In genomic region chr7:30740417-30741181, GRCh38 we compare ENCODE assay signal across 1 cellular context.
TF ChIP-seq lines count a peak whose summit lies in the region.

No MANE protein-coding gene starts in this region.

TF ChIP-seq in HepG2, 621 proteins besides CTCF, POLR2A, EP300 and RAD21 (continued from another document and continues in another):
- TF ChIP-seq, protein P1, sequence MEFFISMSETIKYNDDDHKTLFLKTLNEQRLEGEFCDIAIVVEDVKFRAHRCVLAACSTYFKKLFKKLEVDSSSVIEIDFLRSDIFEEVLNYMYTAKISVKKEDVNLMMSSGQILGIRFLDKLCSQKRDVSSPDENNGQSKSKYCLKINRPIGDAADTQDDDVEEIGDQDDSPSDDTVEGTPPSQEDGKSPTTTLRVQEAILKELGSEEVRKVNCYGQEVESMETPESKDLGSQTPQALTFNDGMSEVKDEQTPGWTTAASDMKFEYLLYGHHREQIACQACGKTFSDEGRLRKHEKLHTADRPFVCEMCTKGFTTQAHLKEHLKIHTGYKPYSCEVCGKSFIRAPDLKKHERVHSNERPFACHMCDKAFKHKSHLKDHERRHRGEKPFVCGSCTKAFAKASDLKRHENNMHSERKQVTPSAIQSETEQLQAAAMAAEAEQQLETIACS (CRISPR knock-in tag; IDR thresholded peaks at IDR 0.05): no peak
- TF ChIP-seq SP4 (CRISPR knock-in tag; IDR thresholded peaks at IDR 0.05) (0 out of 2 replicates have a peak, but pooled peaks have one; percentile 33), FOSL1 (CRISPR knock-in tag; IDR thresholded peaks at IDR 0.05; ENCODE audit: borderline replicate concordance) (no peak), STAG1 (CRISPR knock-in tag; IDR thresholded peaks at IDR 0.05) (peak; percentile 91), ZNF280B (CRISPR knock-in tag; IDR thresholded peaks at IDR 0.05; ENCODE audit: borderline replicate concordance) (no peak), MATR3 (CRISPR knock-in tag; IDR thresholded peaks at IDR 0.05) (no peak), ZFX (CRISPR knock-in tag; IDR thresholded peaks at IDR 0.05; ENCODE audit: low read depth) (peak; percentile 23; the same call in 1 of the 2 replicates), GRHL1 (CRISPR knock-in tag; conservative IDR thresholded peaks at IDR 0.05) (no peak), SIX1 (CRISPR knock-in tag; IDR thresholded peaks at IDR 0.05; ENCODE audit: borderline replicate concordance) (no peak), KAT8 (CRISPR knock-in tag; IDR thresholded peaks at IDR 0.05) (no peak), ARID2 (CRISPR knock-in tag; IDR thresholded peaks at IDR 0.05; ENCODE audit: borderline replicate concordance) (no peak), ZNF446 (CRISPR knock-in tag; IDR thresholded peaks at IDR 0.05) (no peak), XRCC5 (optimal IDR thresholded peaks at IDR 0.05; ENCODE audit: low read length) (peak; percentile 69), KLF6 (CRISPR knock-in tag; IDR thresholded peaks at IDR 0.05) (no peak), NR2F2 (IDR thresholded peaks at IDR 0.05; ENCODE audit: borderline replicate concordance, low read depth) (no peak), ZNF362 (CRISPR knock-in tag; IDR thresholded peaks at IDR 0.05; ENCODE audit: borderline replicate concordance) (no peak), KLF13 (CRISPR knock-in tag; IDR thresholded peaks at IDR 0.05) (no peak), ARID4A (CRISPR knock-in tag; IDR thresholded peaks at IDR 0.05; ENCODE audit: borderline replicate concordance) (no peak), HMGA1 (CRISPR knock-in tag; conservative IDR thresholded peaks at IDR 0.05) (no peak), ZMYM4 (CRISPR knock-in tag; IDR thresholded peaks at IDR 0.05) (no peak), E2F2 (CRISPR knock-in tag; IDR thresholded peaks at IDR 0.05; ENCODE audit: borderline replicate concordance) (no peak), FOXA3 (CRISPR knock-in tag; IDR thresholded peaks at IDR 0.05) (no peak), ZNF354B (CRISPR knock-in tag; IDR thresholded peaks at IDR 0.05) (no peak), ZSCAN20 (CRISPR knock-in tag; IDR thresholded peaks at IDR 0.05; ENCODE audit: borderline replicate concordance) (no peak), ZSCAN31 (CRISPR knock-in tag; IDR thresholded peaks at IDR 0.05; ENCODE audit: low read depth) (no peak), ZNF780A (CRISPR knock-in tag; IDR thresholded peaks at IDR 0.05) (no peak), RBM39 (IDR thresholded peaks at IDR 0.05; ENCODE audit: low read depth, low read length, poor library complexity, severe bottlenecking) (no peak), ZNF790 (CRISPR knock-in tag; IDR thresholded peaks at IDR 0.05; ENCODE audit: borderline replicate concordance) (no peak), CENPT (CRISPR knock-in tag; IDR thresholded peaks at IDR 0.05; ENCODE audit: low read depth) (no peak), BCL6 (CRISPR knock-in tag; IDR thresholded peaks at IDR 0.05) (no peak), FOXK1 (CRISPR knock-in tag; IDR thresholded peaks at IDR 0.05; ENCODE audit: borderline replicate concordance, low read depth) (no peak), FOXP1 (IDR thresholded peaks at IDR 0.05) (no peak), FOXP1 (CRISPR knock-in tag; IDR thresholded peaks at IDR 0.05) (no peak), NCOA5 (CRISPR knock-in tag; IDR thresholded peaks at IDR 0.05) (no peak), ZSCAN9 (CRISPR knock-in tag; IDR thresholded peaks at IDR 0.05; ENCODE audit: borderline replicate concordance) (no peak), ZBTB44 (CRISPR knock-in tag; IDR thresholded peaks at IDR 0.05) (no peak), ZBTB7B (CRISPR knock-in tag; IDR thresholded peaks at IDR 0.05) (no peak), ZNF230 (CRISPR knock-in tag; IDR thresholded peaks at IDR 0.05) (0 out of 2 replicates have a peak, but pooled peaks have one; percentile 39), KDM3A (CRISPR knock-in tag; IDR thresholded peaks at IDR 0.05; ENCODE audit: low read depth) (no peak), GABPB1 (CRISPR knock-in tag; IDR thresholded peaks at IDR 0.05) (peak; percentile 32; the same call in 1 of the 2 replicates), POLR2AphosphoS2 (IDR thresholded peaks at IDR 0.05; ENCODE audit: low read depth, low read length) (no peak), HIVEP1 (CRISPR knock-in tag; IDR thresholded peaks at IDR 0.05) (no peak), BATF2 (CRISPR knock-in tag; IDR thresholded peaks at IDR 0.05) (no peak), RFX5 (IDR thresholded peaks at IDR 0.05; ENCODE audit: low read depth, low read length) (no peak), HMG20B (CRISPR knock-in tag; conservative IDR thresholded peaks at IDR 0.05) (no peak)
- TF ChIP-seq, protein P2, sequence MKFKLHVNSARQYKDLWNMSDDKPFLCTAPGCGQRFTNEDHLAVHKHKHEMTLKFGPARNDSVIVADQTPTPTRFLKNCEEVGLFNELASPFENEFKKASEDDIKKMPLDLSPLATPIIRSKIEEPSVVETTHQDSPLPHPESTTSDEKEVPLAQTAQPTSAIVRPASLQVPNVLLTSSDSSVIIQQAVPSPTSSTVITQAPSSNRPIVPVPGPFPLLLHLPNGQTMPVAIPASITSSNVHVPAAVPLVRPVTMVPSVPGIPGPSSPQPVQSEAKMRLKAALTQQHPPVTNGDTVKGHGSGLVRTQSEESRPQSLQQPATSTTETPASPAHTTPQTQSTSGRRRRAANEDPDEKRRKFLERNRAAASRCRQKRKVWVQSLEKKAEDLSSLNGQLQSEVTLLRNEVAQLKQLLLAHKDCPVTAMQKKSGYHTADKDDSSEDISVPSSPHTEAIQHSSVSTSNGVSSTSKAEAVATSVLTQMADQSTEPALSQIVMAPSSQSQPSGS (CRISPR knock-in tag; IDR thresholded peaks at IDR 0.05): no peak
- TF ChIP-seq, protein P3, sequence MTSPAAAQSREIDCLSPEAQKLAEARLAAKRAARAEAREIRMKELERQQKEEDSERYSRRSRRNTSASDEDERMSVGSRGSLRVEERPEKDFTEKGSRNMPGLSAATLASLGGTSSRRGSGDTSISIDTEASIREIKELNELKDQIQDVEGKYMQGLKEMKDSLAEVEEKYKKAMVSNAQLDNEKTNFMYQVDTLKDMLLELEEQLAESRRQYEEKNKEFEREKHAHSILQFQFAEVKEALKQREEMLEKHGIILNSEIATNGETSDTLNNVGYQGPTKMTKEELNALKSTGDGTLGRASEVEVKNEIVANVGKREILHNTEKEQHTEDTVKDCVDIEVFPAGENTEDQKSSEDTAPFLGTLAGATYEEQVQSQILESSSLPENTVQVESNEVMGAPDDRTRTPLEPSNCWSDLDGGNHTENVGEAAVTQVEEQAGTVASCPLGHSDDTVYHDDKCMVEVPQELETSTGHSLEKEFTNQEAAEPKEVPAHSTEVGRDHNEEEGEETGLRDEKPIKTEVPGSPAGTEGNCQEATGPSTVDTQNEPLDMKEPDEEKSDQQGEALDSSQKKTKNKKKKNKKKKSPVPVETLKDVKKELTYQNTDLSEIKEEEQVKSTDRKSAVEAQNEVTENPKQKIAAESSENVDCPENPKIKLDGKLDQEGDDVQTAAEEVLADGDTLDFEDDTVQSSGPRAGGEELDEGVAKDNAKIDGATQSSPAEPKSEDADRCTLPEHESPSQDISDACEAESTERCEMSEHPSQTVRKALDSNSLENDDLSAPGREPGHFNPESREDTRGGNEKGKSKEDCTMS (CRISPR knock-in tag; conservative IDR thresholded peaks at IDR 0.05): no peak
- TF ChIP-seq, protein P4, sequence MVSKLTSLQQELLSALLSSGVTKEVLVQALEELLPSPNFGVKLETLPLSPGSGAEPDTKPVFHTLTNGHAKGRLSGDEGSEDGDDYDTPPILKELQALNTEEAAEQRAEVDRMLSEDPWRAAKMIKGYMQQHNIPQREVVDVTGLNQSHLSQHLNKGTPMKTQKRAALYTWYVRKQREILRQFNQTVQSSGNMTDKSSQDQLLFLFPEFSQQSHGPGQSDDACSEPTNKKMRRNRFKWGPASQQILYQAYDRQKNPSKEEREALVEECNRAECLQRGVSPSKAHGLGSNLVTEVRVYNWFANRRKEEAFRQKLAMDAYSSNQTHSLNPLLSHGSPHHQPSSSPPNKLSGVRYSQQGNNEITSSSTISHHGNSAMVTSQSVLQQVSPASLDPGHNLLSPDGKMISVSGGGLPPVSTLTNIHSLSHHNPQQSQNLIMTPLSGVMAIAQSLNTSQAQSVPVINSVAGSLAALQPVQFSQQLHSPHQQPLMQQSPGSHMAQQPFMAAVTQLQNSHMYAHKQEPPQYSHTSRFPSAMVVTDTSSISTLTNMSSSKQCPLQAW (CRISPR knock-in tag; IDR thresholded peaks at IDR 0.05): 0 out of 2 replicates have a peak, but pooled peaks have one; percentile 36
